ENCODE assay signal across 14 cellular contexts in genomic region chr1:52574594-52574993, GRCh38. TPM values are rescaled to one million over a fixed set of nuclear protein-coding genes. Genes with fewer than 3 reads are reported as not detected.
DNase-seq lines count a peak whose midpoint lies in the region; ATAC-seq and TF ChIP-seq lines count a peak whose summit lies in the region.
"Had no signal": no experiment of that assay in that cellular context is flagged by ENCODE, and none has a peak within 500 bp of the region (broad histone marks: within the 10 kb centered on the region; RNA-seq: fewer than 3 reads in every experiment).

No MANE protein-coding gene starts in this region.

- H3K27me3 ChIP-seq in MG63 (no peaks in the 10 kb centered on the region), colonic mucosa (no peaks in the 10 kb centered on the region)
- H3K27me3 ChIP-seq in CD4-positive, alpha-beta T cell (ENCODE audit: control insufficient read depth, insufficient read depth, low read length), result no peaks in the 10 kb centered on the region

- no peaks in the 10 kb centered on the region for H3K9me3 Mint-ChIP-seq in CD4-positive, alpha-beta T cell

- no peak overlapping the region for H3K27ac Mint-ChIP-seq in CD4-positive, alpha-beta T cell
- H3K27ac Mint-ChIP-seq: T-helper 1 cell treated with Interleukin-12 subunit alpha and Interleukin-12 subunit beta and Interleukin-4 antibody, amounts not matched to agents 30 μg/mL and 1 μg/mL, for 36 hours had no signal

- no peaks in the 10 kb centered on the region for H3K4me1 ChIP-seq in colonic mucosa

- DNase-seq in AG10803 (ENCODE audit: low read depth), result peak; percentile 95
- peak; percentile 61 for DNase-seq in MG63
- peak; percentile 92 for DNase-seq in astrocyte of the cerebellum (ENCODE audit: low read depth)
- DNase-seq in iris pigment epithelial cell (ENCODE audit: low read depth), result peak; percentile 99
- DNase-seq in CD4-positive, alpha-beta T cell, result no peak
- DNase-seq in colonic mucosa, result no peak
- DNase-seq: activated T-cell treated with anti-CD3 and anti-CD28 coated beads, Interleukin-2, amount 50 U/mL, for 1 hour; Calu3; effector CD8-positive, alpha-beta T cell; GOT3 had no signal

- no peak overlapping the region for H3K4me3 ChIP-seq in AG10803 (ENCODE audit: low read length)
- no peak overlapping the region for H3K4me3 ChIP-seq in MG63
- no peak overlapping the region for H3K4me3 ChIP-seq in astrocyte of the cerebellum (ENCODE audit: low read depth, low read length)
- no peak overlapping the region for H3K4me3 ChIP-seq in colonic mucosa

- intact Hi-C loops in CD4-positive, alpha-beta T cell (cut with DNase I, micrococcal nuclease), result no loop called here
- intact Hi-C loops in colonic mucosa (cut with DNase I), result no loop called here

- H3K36me3 Mint-ChIP-seq in CD4-positive, alpha-beta T cell (ENCODE audit: low read depth), result no peaks in the 10 kb centered on the region

- no peak overlapping the region for H3K9ac ChIP-seq in colonic mucosa (ENCODE audit: low read depth in 2 of 2, low read length in 2 of 2)

- in situ Hi-C loops in astrocyte of the cerebellum (cut with HindIII; ENCODE audit: low sequenced_read_pairs), result loop anchor here (5.0 kb wide), 2 partner anchors 33 to 88 kb away; no protein-coding TSS in a partner anchor

- no peak for ATAC-seq in CD4-positive, alpha-beta T cell (ENCODE audit: poor library complexity)
- ATAC-seq in GM21423 (IDR thresholded peaks at IDR 0.05; ENCODE audit: unreplicated experiment) (no peak), HG02610 (IDR thresholded peaks at IDR 0.05; ENCODE audit: unreplicated experiment) (no peak)

- no peak overlapping the region for H3K27ac ChIP-seq in CD4-positive, alpha-beta T cell (ENCODE audit: low read depth, low read length)
- no peak overlapping the region for H3K27ac ChIP-seq in colonic mucosa

- H3K4me1 Mint-ChIP-seq in CD4-positive, alpha-beta T cell (ENCODE audit: low read depth), result peaks cover 9% of the 10 kb centered on the region

- H3K4me3 Mint-ChIP-seq in CD4-positive, alpha-beta T cell, result no peak overlapping the region
- H3K4me3 Mint-ChIP-seq: T-helper 1 cell treated with Interleukin-12 subunit alpha and Interleukin-12 subunit beta and Interleukin-4 antibody, amounts not matched to agents 30 μg/mL and 1 μg/mL, for 36 hours had no signal

- CTCF ChIA-PET in CD4-positive, alpha-beta T cell (lab: Charles Lee), result no interaction called here

- H3K36me3 ChIP-seq in MG63 (no peaks in the 10 kb centered on the region), colonic mucosa (no peaks in the 10 kb centered on the region)

- H3K9me3 ChIP-seq in MG63 (peaks cover 5% of the 10 kb centered on the region), colonic mucosa (no peaks in the 10 kb centered on the region)
- no peaks in the 10 kb centered on the region for H3K9me3 ChIP-seq in CD4-positive, alpha-beta T cell (ENCODE audit: control insufficient read depth, low read length)

- POLR2A ChIA-PET in CD4-positive, alpha-beta T cell (lab: Charles Lee), result no interaction called here

- H3K27me3 Mint-ChIP-seq in CD4-positive, alpha-beta T cell, result no peaks in the 10 kb centered on the region

- TF ChIP-seq CTCF in AG10803 (conservative IDR thresholded peaks at IDR 0.05; ENCODE audit: low read length), result no peak
- no peak for TF ChIP-seq CTCF in astrocyte of the cerebellum (IDR thresholded peaks at IDR 0.05; ENCODE audit: low read depth, low read length, missing control alignments)
- no peak for TF ChIP-seq CTCF in CD4-positive, alpha-beta T cell (IDR thresholded peaks at IDR 0.05)
- TF ChIP-seq CTCF in colonic mucosa (IDR thresholded peaks at IDR 0.05), result no peak

RNA-seq across cellular contexts. Expression of gene TUT4, which starts 21.7 kb away (rescaled TPM):
- 10.9 and 60.2 TPM in 2 replicates for total RNA-seq in MG63 (2014; rRNA removed; shearing (Covaris generic); ENCODE audit: low replicate concordance)
- total RNA-seq in CD4-positive, alpha-beta T cell, result 100 to 1,000 TPM; 141 to 147 TPM
- 10 to 100 TPM; 20.0 to 27.4 TPM for total RNA-seq in colonic mucosa

RNA-seq across cellular contexts. Expression of gene GPX7, which starts 27.6 kb away (rescaled TPM):
- 21.2 and 22.5 TPM in 2 replicates for total RNA-seq in MG63 (2014; rRNA removed; shearing (Covaris generic); ENCODE audit: low replicate concordance)
- 10 to 100 TPM; 11.7 to 12.5 TPM for total RNA-seq in CD4-positive, alpha-beta T cell
- 1 to 10 TPM; 1.8 to 6.0 TPM for total RNA-seq in colonic mucosa
- total RNA-seq: Calu3 had no signal

RNA-seq across cellular contexts. Expression of gene SHISAL2A, which starts 58.4 kb away (rescaled TPM):
- not detected in 2 replicates for total RNA-seq in MG63 (2014; rRNA removed; shearing (Covaris generic); ENCODE audit: low replicate concordance)
- 10 to 100 TPM; 25.9 to 28.4 TPM for total RNA-seq in CD4-positive, alpha-beta T cell
- total RNA-seq in colonic mucosa, result under 1 TPM in 1 of 2 donors, not detected in 1; 0.22 TPM
- total RNA-seq: Calu3, lung microvascular endothelial cell had no signal

Comparison
In these comparisons a context has a peak if more than half of its experiments do, and no peak if none do; other contexts are left out.
1. DNase-seq: peak in AG10803 (single experiment), MG63 (single experiment), astrocyte of the cerebellum (single experiment) and iris pigment epithelial cell (single experiment); none in CD4-positive, alpha-beta T cell (0 of 10) and colonic mucosa (single experiment).
2. RNA of gene SHISAL2A, which starts 58.4 kb away (total RNA-seq): 25.9 to 28.4 TPM in CD4-positive, alpha-beta T cell; 0.22 TPM in colonic mucosa and not detected in MG63; every median in the first group is over 10 times any median in the second.